In the genomic region with DNA sequence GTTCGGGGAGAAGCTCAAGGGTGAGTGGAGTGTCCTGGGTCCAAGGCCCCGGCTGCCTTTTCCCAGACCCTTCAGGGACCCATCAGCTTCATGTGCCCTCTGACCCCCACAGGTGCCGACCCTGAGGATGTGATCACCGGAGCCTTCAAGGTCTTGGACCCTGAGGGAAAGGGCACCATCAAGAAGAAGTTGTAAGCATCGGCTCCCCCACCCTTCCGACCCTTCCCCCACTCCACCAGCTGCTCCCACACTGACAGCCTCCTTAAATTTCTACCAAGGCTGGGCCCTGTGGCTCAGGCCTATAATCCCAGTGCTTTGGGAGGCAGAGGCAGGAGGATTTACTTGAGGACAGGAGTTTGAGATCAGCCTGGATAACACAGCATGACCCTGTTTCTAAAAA, we compare ENCODE assay signal across 9 cellular contexts. TPM values are rescaled to one million over a fixed set of nuclear protein-coding genes. Genes with fewer than 3 reads are reported as not detected.
A peak's percentile ranks its signal among the peaks of the same experiment; 100 is the strongest.
DNase-seq lines count a peak whose midpoint lies in the region; ATAC-seq and TF ChIP-seq lines count a peak whose summit lies in the region.
"Had no signal": no experiment of that assay in that cellular context is flagged by ENCODE, and none has a peak within 500 bp of the region (broad histone marks: within the 10 kb centered on the region; RNA-seq: fewer than 3 reads in every experiment).

No MANE protein-coding gene starts in this region.

- no peak for ATAC-seq in T-helper 17 cell
- ATAC-seq in stimulated activated effector memory CD8-positive, alpha-beta T cell treated with anti-CD3 and anti-CD28 coated beads, Interleukin-12 subunit alpha, Interleukin-12 subunit beta, amount 100 ng/mL, for 72 hours: no peak

- in situ Hi-C loops in ACHN (cut with HindIII; ENCODE audit: low pct_ligation_motif_present, low pct_unique_long_range_greater_than_20kb, low sequenced_read_pairs): no loop called here

- H4K20me1 ChIP-seq in DOHH2 (ENCODE audit: control insufficient read depth, insufficient read depth, low read depth, low read length) (no peaks in the 10 kb centered on the region), hepatocyte (ENCODE audit: insufficient read depth, poor library complexity, severe bottlenecking) (no peaks in the 10 kb centered on the region)

- WGBS in hepatocyte (ENCODE audit: low lambda C conversion rate, missing lambda C conversion rate): 96% methylated on average over 6 of the region's 6 CpGs

- H3K27me3 Mint-ChIP-seq in T-helper 17 cell: no peaks in the 10 kb centered on the region

- H3K79me2 ChIP-seq in DOHH2 (ENCODE audit: control insufficient read depth, low read length) (peaks cover 32% of the 10 kb centered on the region), hepatocyte (peaks cover 6% of the 10 kb centered on the region)

- no peaks in the 10 kb centered on the region for H3K9me3 ChIP-seq in DOHH2 (ENCODE audit: control insufficient read depth, insufficient read depth, low read length)
- no peaks in the 10 kb centered on the region for H3K9me3 ChIP-seq in T-helper 17 cell (ENCODE audit: control insufficient read depth, low read length, poor library complexity, severe bottlenecking)
- no peaks in the 10 kb centered on the region for H3K9me3 ChIP-seq in hepatocyte (ENCODE audit: low read depth)

- H3K4me2 ChIP-seq in DOHH2 (ENCODE audit: low read length) (peak overlapping the region; percentile 97; the same call in 1 of the 2 replicates), hepatocyte (peak overlapping the region; percentile 84)

- H3K9me2 ChIP-seq in DOHH2 (replicated peaks; ENCODE audit: control insufficient read depth, low read length) (no peaks in the 10 kb centered on the region), hepatocyte (replicated peaks; ENCODE audit: insufficient read depth) (no peaks in the 10 kb centered on the region)

- H2AFZ ChIP-seq in hepatocyte: peak overlapping the region; percentile 79

- TF ChIP-seq CTCF in DOHH2 (IDR thresholded peaks at IDR 0.05; ENCODE audit: low read depth, low read length, poor library complexity, severe bottlenecking) (no peak), hepatocyte (IDR thresholded peaks at IDR 0.05; ENCODE audit: poor library complexity) (no peak)

- peaks cover 42% of the 10 kb centered on the region for H3K4me1 Mint-ChIP-seq in T-helper 17 cell
- peaks cover 60% of the 10 kb centered on the region for H3K4me1 Mint-ChIP-seq in stimulated activated effector memory CD8-positive, alpha-beta T cell treated with anti-CD3 and anti-CD28 coated beads, Interleukin-12 subunit alpha, Interleukin-12 subunit beta, amount 100 ng/mL, for 72 hours

- H3K4me1 ChIP-seq in DOHH2 (ENCODE audit: control insufficient read depth, low read length) (peaks cover 58% of the 10 kb centered on the region), hepatocyte (ENCODE audit: insufficient read depth) (peaks cover 12% of the 10 kb centered on the region)

- no peak for DNase-seq in T-helper 17 cell
- DNase-seq in hepatocyte (ENCODE audit: low spot score): no peak
- no peak for DNase-seq in stimulated activated effector memory CD8-positive, alpha-beta T cell treated with anti-CD3 and anti-CD28 coated beads, Interleukin-12 subunit alpha, Interleukin-12 subunit beta, amount 100 ng/mL, for 72 hours (ENCODE audit: low spot score in 2 of 2)
- DNase-seq in stimulated activated CD4-positive, alpha-beta T cell treated with anti-CD3 and anti-CD28 coated beads, Interleukin-15, amount 100 ng/mL, for 24 hours: no peak
- DNase-seq in activated effector memory CD4-positive, alpha-beta T cell treated with anti-CD3 and anti-CD28 coated beads, Interleukin-2, amount 50 U/mL, for 16 hours: no peak
- no peak for DNase-seq in ACHN
- DNase-seq: NCI-H2029 treated with DMSO at 0.1 percent for 48 hours; stimulated activated CD8-positive, alpha-beta memory T cell treated with anti-CD3 and anti-CD28 coated beads, Interleukin-4, amount 100 ng/mL, for 48 hours had no signal

- H3F3A ChIP-seq in DOHH2 (ENCODE audit: control insufficient read depth, insufficient read depth): peaks cover 20% of the 10 kb centered on the region

- H3K4me3 ChIP-seq in DOHH2 (ENCODE audit: low read length) (no peak overlapping the region), hepatocyte (no peak overlapping the region)

- no peaks in the 10 kb centered on the region for H3K9me3 Mint-ChIP-seq in stimulated activated effector memory CD8-positive, alpha-beta T cell treated with anti-CD3 and anti-CD28 coated beads, Interleukin-12 subunit alpha, Interleukin-12 subunit beta, amount 100 ng/mL, for 72 hours

- H3K27me3 ChIP-seq in DOHH2 (ENCODE audit: control insufficient read depth, low read length) (no peaks in the 10 kb centered on the region), hepatocyte (no peaks in the 10 kb centered on the region)

- peaks cover 30% of the 10 kb centered on the region for H3K36me3 ChIP-seq in DOHH2 (ENCODE audit: control insufficient read depth, low read length)
- H3K36me3 ChIP-seq in hepatocyte (replicated peaks; ENCODE audit: insufficient read depth, low read depth): no peaks in the 10 kb centered on the region

- H3K27ac ChIP-seq in DOHH2 (ENCODE audit: low read depth, low read length): no peak overlapping the region
- peak overlapping the region; percentile 99 for H3K27ac ChIP-seq in hepatocyte

- peaks cover 2% of the 10 kb centered on the region for H3K36me3 Mint-ChIP-seq in T-helper 17 cell (ENCODE audit: low read depth)
- H3K36me3 Mint-ChIP-seq in stimulated activated effector memory CD8-positive, alpha-beta T cell treated with anti-CD3 and anti-CD28 coated beads, Interleukin-12 subunit alpha, Interleukin-12 subunit beta, amount 100 ng/mL, for 72 hours: peaks cover 41% of the 10 kb centered on the region

- H3K4me3 Mint-ChIP-seq in T-helper 17 cell: no peak overlapping the region
- peak overlapping the region; percentile 97 for H3K4me3 Mint-ChIP-seq in stimulated activated effector memory CD8-positive, alpha-beta T cell treated with anti-CD3 and anti-CD28 coated beads, Interleukin-12 subunit alpha, Interleukin-12 subunit beta, amount 100 ng/mL, for 72 hours

- H3K27ac Mint-ChIP-seq in T-helper 17 cell: peak overlapping the region; percentile 99
- H3K27ac Mint-ChIP-seq in stimulated activated effector memory CD8-positive, alpha-beta T cell treated with anti-CD3 and anti-CD28 coated beads, Interleukin-12 subunit alpha, Interleukin-12 subunit beta, amount 100 ng/mL, for 72 hours: peak overlapping the region; percentile 99

RNA-seq across cellular contexts. Expression of gene MYL11, which starts 1.9 kb away (rescaled TPM):
- 1 to 10 TPM in 1 of 2 donors, not detected in 1; 1.8 TPM for total RNA-seq in T-helper 17 cell
- 4.0 TPM in 1 of 2 replicates, not detected in the other for total RNA-seq in hepatocyte
- polyA plus RNA-seq in hepatocyte: 2.2 and 5.3 TPM in 2 replicates

RNA-seq across cellular contexts. Expression of gene SEPTIN1, which starts 5.9 kb away (rescaled TPM):
- total RNA-seq in T-helper 17 cell: 100 to 1,000 TPM; 192 to 220 TPM
- total RNA-seq in hepatocyte: not detected in 2 replicates
- 1.5 and 2.3 TPM in 2 replicates for polyA plus RNA-seq in hepatocyte

RNA-seq across cellular contexts. Expression of gene TBC1D10B, which starts 6.2 kb away (rescaled TPM):
- total RNA-seq in T-helper 17 cell (10 to 100 TPM; 27.4 to 28.8 TPM), hepatocyte (21.4 and 29.3 TPM in 2 replicates)
- polyA plus RNA-seq in hepatocyte: 33.3 and 37.9 TPM in 2 replicates

RNA-seq across cellular contexts. Expression of gene ZNF48, which starts 18.7 kb away (rescaled TPM):
- total RNA-seq in T-helper 17 cell (1 to 10 TPM; 6.2 to 6.7 TPM), hepatocyte (7.7 and 8.0 TPM in 2 replicates)
- 6.1 and 7.1 TPM in 2 replicates for polyA plus RNA-seq in hepatocyte

RNA-seq across cellular contexts. Expression of gene CD2BP2, which starts 21.4 kb away (rescaled TPM):
- 10 to 100 TPM; 35.5 to 44.8 TPM for total RNA-seq in T-helper 17 cell
- total RNA-seq in hepatocyte: 44.2 and 45.1 TPM in 2 replicates
- polyA plus RNA-seq in hepatocyte: 37.6 and 41.0 TPM in 2 replicates

Comparison
In these comparisons a context has a peak if more than half of its experiments do, and no peak if none do; other contexts are left out.
1. RNA of gene SEPTIN1, which starts 5.9 kb away (total RNA-seq): 192 to 220 TPM in T-helper 17 cell; not detected in hepatocyte; every median in the first group is over 100 times any median in the second.